ENCODE assay signal across 1 cellular context in genomic region chr22:20141186-20142077, GRCh38.
TF ChIP-seq lines count a peak whose summit lies in the region.

No MANE protein-coding gene starts in this region.

TF ChIP-seq in HEK293, 187 proteins besides CTCF, POLR2A, EP300 and RAD21 (continued from another document):
- TF ChIP-seq ZNF830 (tag by site-specific recombination; IDR thresholded peaks at IDR 0.05; ENCODE audit: low read depth) (no peak), ZNF677 (tag by site-specific recombination; IDR thresholded peaks at IDR 0.05) (no peak), HIC1 (tag by site-specific recombination; IDR thresholded peaks at IDR 0.05) (peak; percentile 28; the same call in 1 of the 2 replicates)
TF ChIP-seq in HEK293: peak in this region for 5.
